ENCODE assay signal across 9 cellular contexts in the genomic region with DNA sequence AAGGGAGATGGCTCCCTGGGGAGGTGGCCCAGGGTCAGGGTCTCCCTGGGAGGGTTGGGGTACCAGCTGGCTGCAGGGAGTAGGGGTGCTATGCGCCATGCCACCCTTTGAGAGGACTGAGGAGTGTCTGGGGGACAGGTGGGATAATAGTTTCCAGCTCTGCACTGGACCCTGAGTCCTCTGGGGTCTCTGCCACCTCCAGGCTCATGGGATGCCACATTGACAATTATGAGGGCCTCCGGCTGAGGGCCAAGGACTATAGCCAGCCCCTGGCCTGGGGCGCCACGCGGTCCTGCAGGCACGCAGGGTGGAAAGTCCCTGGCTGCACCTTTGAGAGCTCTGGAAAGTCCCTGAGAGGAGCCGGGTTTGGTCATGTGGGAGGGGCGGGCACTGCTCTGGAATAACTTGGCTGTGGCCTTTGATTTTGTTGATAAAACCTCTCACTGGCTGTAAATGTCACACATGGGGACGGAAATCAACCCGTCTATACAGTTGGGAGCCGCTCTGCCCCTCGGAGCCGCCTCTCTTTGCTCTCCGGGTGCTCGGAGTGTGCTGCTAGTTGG. TPM values are rescaled to one million over a fixed set of nuclear protein-coding genes. Genes with fewer than 3 reads are reported as not detected.
A peak's percentile ranks its signal among the peaks of the same experiment; 100 is the strongest.
DNase-seq lines count a peak whose midpoint lies in the region; ATAC-seq and TF ChIP-seq lines count a peak whose summit lies in the region.
"Had no signal": no experiment of that assay in that cellular context is flagged by ENCODE, and none has a peak within 500 bp of the region (broad histone marks: within the 10 kb centered on the region; RNA-seq: fewer than 3 reads in every experiment).

No MANE protein-coding gene starts in this region.

- H3K4me2 ChIP-seq in MM.1S (ENCODE audit: low read depth, low read length) = peak overlapping the region; percentile 80

- peak; percentile 61 for ATAC-seq in GM21360 (IDR thresholded peaks at IDR 0.05; ENCODE audit: unreplicated experiment)
- peak; percentile 84 to 94 (median 91) for ATAC-seq in heart left ventricle
- no peak for ATAC-seq in HG03457 (IDR thresholded peaks at IDR 0.05; ENCODE audit: unreplicated experiment)

- peaks cover 75% of the 10 kb centered on the region for H3K79me2 ChIP-seq in MM.1S (ENCODE audit: low read length)

- no peaks in the 10 kb centered on the region for H4K20me1 ChIP-seq in MM.1S (ENCODE audit: insufficient read depth, low read length)

- 22 to 37% (median 26%) methylated on average over 8 to 15 of the region's 15 CpGs for WGBS in heart left ventricle, 4 donors

- peak overlapping the region; percentile 94 for H3K9ac ChIP-seq in MM.1S (ENCODE audit: low read length)

- no peaks in the 10 kb centered on the region for H3K9me2 ChIP-seq in MM.1S (replicated peaks; ENCODE audit: insufficient read depth, low read length)

- no peak for TF ChIP-seq CTCF in MM.1S (IDR thresholded peaks at IDR 0.05; ENCODE audit: low read length)
- no peak for TF ChIP-seq CTCF in heart left ventricle (IDR thresholded peaks at IDR 0.05)

- H3K4me1 ChIP-seq in MM.1S (ENCODE audit: low read length) = peaks cover 58% of the 10 kb centered on the region
- peaks cover 0 to 37% (median 32%) of the 10 kb centered on the region in 12 donors for H3K4me1 ChIP-seq in heart left ventricle

- H3K27me3 ChIP-seq in MM.1S (replicated peaks; ENCODE audit: insufficient read depth, low read length) (no peaks in the 10 kb centered on the region), heart left ventricle (no peaks in the 10 kb centered on the region)

- DNase-seq in AG20443 (ENCODE audit: low spot score) = peak; percentile 88
- DNase-seq in MM.1S = peak; percentile 97
- DNase-seq in activated effector memory CD4-positive, alpha-beta T cell treated with Interleukin-2 at 50 U/mL for 16 hours = peak; percentile 65
- peak in 4 of 5 donors; percentile 78 to 85 (median 82) for DNase-seq in heart left ventricle
- peak; percentile 93 for DNase-seq in stimulated activated CD4-positive, alpha-beta T cell treated with anti-CD3 and anti-CD28 coated beads, Interleukin-15, amount 100 ng/mL, for 24 hours
- DNase-seq in islet precursor cell = no peak

- no peaks in the 10 kb centered on the region; the same call in none of the 2 replicates for H3K36me3 ChIP-seq in MM.1S (replicated peaks; ENCODE audit: insufficient read depth, low read length)
- H3K36me3 ChIP-seq in heart left ventricle = peaks cover 0 to 49% (median 29%) of the 10 kb centered on the region in 9 donors

- H3F3A ChIP-seq in MM.1S (ENCODE audit: insufficient read depth, low read length) = peaks cover 54% of the 10 kb centered on the region

- no peak overlapping the region for H2AFZ ChIP-seq in MM.1S (ENCODE audit: low read length)

- H3K4me3 ChIP-seq in MM.1S (ENCODE audit: low read length) (peak overlapping the region; percentile 33), heart left ventricle (peak overlapping the region in 5 of 12 donors; percentile 1 to 23 (median 11))

- TF ChIP-seq POLR2A in heart left ventricle (IDR thresholded peaks at IDR 0.05) = peak in 1 of 2 donors; percentile 25

- H3K9me3 ChIP-seq in MM.1S (replicated peaks; ENCODE audit: insufficient read depth, low read length) (no peaks in the 10 kb centered on the region), heart left ventricle (no peaks in the 10 kb centered on the region)

- intact Hi-C loops in heart left ventricle (cut with DNase I) = loop anchor here in 4 of 10 donors (2.0 to 5.0 kb wide), 4 partner anchors 22 to 40 kb away; partner anchors contain the start of genes FBXW5 (in 2 of the 4) and EDF1 (in 1 of the 4)

- H3K27ac ChIP-seq in MM.1S (ENCODE audit: low read length) (peak overlapping the region; percentile 99), heart left ventricle (peak overlapping the region; percentile 30 to 94 (median 80))

RNA-seq across cellular contexts. Expression of gene TRAF2, which starts 16.0 kb away (rescaled TPM):
- 10 to 100 TPM in 3 of 9 donors, 1 to 10 TPM in 6; 6.3 to 14.7 (median 9.1) TPM for total RNA-seq in heart left ventricle
- polyA plus RNA-seq in heart left ventricle = 10 to 100 TPM; 10.6 to 28.3 TPM

RNA-seq across cellular contexts. Expression of gene EDF1, which starts 36.2 kb away (rescaled TPM):
- total RNA-seq in heart left ventricle = 100 to 1,000 TPM; 289 to 467 (median 341) TPM
- polyA plus RNA-seq in heart left ventricle = 100 to 1,000 TPM; 454 to 605 TPM

RNA-seq across cellular contexts. Expression of gene FBXW5, which starts 42.2 kb away (rescaled TPM):
- total RNA-seq in heart left ventricle = 100 to 1,000 TPM; 110 to 388 (median 147) TPM
- 100 to 1,000 TPM; 189 to 206 TPM for polyA plus RNA-seq in heart left ventricle

RNA-seq across cellular contexts. Expression of gene C8G, which starts 42.7 kb away (rescaled TPM):
- 1 to 10 TPM in 7 of 9 donors, not detected in 2; 1.2 to 3.7 (median 1.5) TPM for total RNA-seq in heart left ventricle
- polyA plus RNA-seq in heart left ventricle = 1 to 10 TPM; 1.0 to 3.1 TPM

RNA-seq across cellular contexts. Expression of gene LCN12, which starts 49.7 kb away (rescaled TPM):
- total RNA-seq in heart left ventricle = 10 to 100 TPM in 2 of 9 donors, 1 to 10 TPM in 7; 1.9 to 23.7 (median 6.4) TPM
- 1 to 10 TPM in 1 of 2 donors, under 1 TPM in 1; 0.46 to 3.9 TPM for polyA plus RNA-seq in heart left ventricle
- total RNA-seq: urinary bladder had no signal
